In the genomic region with DNA sequence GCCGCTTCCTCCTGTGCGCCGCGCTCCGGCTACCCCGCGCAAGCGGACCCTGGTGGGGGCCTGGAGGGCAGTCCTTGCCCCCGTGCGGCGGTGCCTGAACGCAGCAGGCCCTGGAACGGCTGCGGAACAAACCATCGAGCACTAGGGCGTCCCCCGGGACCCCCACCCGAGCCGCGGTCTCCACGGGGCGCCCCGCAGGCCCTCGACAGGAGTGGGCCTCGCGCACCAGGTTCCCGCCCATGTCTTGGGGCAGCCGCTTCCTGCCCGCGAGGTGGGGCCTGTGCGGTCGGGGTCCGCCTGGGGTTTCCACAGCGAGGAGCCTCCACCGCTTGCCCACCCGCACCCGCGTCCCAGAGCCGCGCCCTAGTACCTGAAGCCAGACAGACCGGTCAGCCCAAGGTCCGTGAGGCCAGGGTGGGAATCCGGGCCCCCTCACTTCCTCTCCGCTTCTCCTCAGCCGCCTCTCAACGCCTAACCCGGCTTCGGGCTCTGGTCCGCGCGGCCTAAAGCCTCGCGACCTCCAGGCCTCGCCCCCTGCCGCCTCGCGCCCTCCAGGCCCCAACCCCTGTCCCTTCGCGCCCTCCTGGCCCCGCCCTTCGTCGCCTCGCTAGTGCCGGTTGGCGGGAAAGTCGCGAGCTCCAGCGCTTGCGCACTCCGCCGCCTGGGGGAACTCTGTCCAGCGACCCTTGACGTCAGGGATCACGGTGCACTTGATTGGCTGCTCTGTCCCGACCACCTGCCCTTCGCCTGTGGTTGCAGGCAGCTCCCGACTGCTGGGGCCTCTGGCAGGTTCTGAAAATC, we compare ENCODE assay signal across 12 cellular contexts. TPM values are rescaled to one million over a fixed set of nuclear protein-coding genes. Genes with fewer than 3 reads are reported as not detected.
DNase-seq lines count a peak whose midpoint lies in the region; ATAC-seq and TF ChIP-seq lines count a peak whose summit lies in the region.
"Had no signal": no experiment of that assay in that cellular context is flagged by ENCODE, and none has a peak within 500 bp of the region (broad histone marks: within the 10 kb centered on the region; RNA-seq: fewer than 3 reads in every experiment).

No MANE protein-coding gene starts in this region.

- DNase-seq in GM03348 (ENCODE audit: low spot score) (peak; percentile 67), WTC11 (ENCODE audit: low spot score) (peak; percentile 82), erythroblast (lab: John Stamatoyannopoulos, UW) (peak; percentile 35 to 52), osteocyte (ENCODE audit: extremely low spot score, unreplicated experiment) (peak; percentile 84), NCI-H1417 treated with DMSO at 0.1 percent for 48 hours (lab: John Stamatoyannopoulos, UW) (no peak), activated gamma-delta T cell treated with Interleukin-2 at 50 U/mL for 16 hours (no peak), NOMO-1 (lab: John Stamatoyannopoulos, UW; ENCODE audit: unreplicated experiment in 2 of 2) (no peak)
- DNase-seq: stimulated activated naive CD4-positive, alpha-beta T cell treated with Interleukin-2 at 50 U/mL for 16 hours had no signal

- H3K4me3 Mint-ChIP-seq in WTC11 = no peak overlapping the region
- no peak overlapping the region for H3K4me3 Mint-ChIP-seq in osteocyte (ENCODE audit: unreplicated experiment)
- H3K4me3 Mint-ChIP-seq: activated T-helper 1 cell treated with anti-CD3 and anti-CD28 coated beads, Interleukin-12 subunit alpha, Interleukin-12 subunit beta, Interleukin-2, Interleukin-4 antibody, amounts not matched to agents 30 ng/mL and 10 ng/mL and 1 ng/mL, durations not matched to agents 14 hours and 24 hours and 36 hours had no signal

- CTCF ChIA-PET in WTC11 (lab: Charles Lee) = interaction anchor here (0.6 to 4.2 kb wide), 9 partner anchors 11 to 89 kb away, joined by 3 to 52 read pairs (median 10); a partner anchor contains a TSS

- H3K27me3 Mint-ChIP-seq in WTC11 (ENCODE audit: low read depth) = peaks cover 84% of the 10 kb centered on the region
- H3K27me3 Mint-ChIP-seq in osteocyte (ENCODE audit: unreplicated experiment) = peaks cover 56% of the 10 kb centered on the region

- H3K27ac Mint-ChIP-seq in WTC11 = no peak overlapping the region
- no peak overlapping the region for H3K27ac Mint-ChIP-seq in osteocyte (ENCODE audit: unreplicated experiment)
- H3K27ac Mint-ChIP-seq: activated T-helper 1 cell treated with anti-CD3 and anti-CD28 coated beads, Interleukin-12 subunit alpha, Interleukin-12 subunit beta, Interleukin-2, Interleukin-4 antibody, amounts not matched to agents 30 ng/mL and 10 ng/mL and 1 ng/mL, durations not matched to agents 14 hours and 24 hours and 36 hours had no signal

- ATAC-seq in WTC11 (peak; percentile 62), GM19395 (IDR thresholded peaks at IDR 0.05; ENCODE audit: unreplicated experiment) (no peak)
- ATAC-seq: left lobe of liver had no signal

- H3K36me3 Mint-ChIP-seq in WTC11 = no peaks in the 10 kb centered on the region
- H3K36me3 Mint-ChIP-seq in osteocyte (ENCODE audit: unreplicated experiment) = no peaks in the 10 kb centered on the region

- peaks cover 12% of the 10 kb centered on the region for H3K4me1 Mint-ChIP-seq in WTC11
- no peaks in the 10 kb centered on the region for H3K4me1 Mint-ChIP-seq in osteocyte (ENCODE audit: unreplicated experiment)

- TF ChIP-seq POLR2A in erythroblast (IDR thresholded peaks at IDR 0.05; ENCODE audit: low read length) = no peak

- POLR2A ChIA-PET in WTC11 (lab: Charles Lee) = no interaction called here

- TF ChIP-seq CTCF in WTC11 (IDR thresholded peaks at IDR 0.05) (no peak), osteocyte (IDR thresholded peaks at IDR 0.05) (no peak)

- peaks cover 8% of the 10 kb centered on the region for H3K9me3 Mint-ChIP-seq in WTC11
- no peaks in the 10 kb centered on the region for H3K9me3 Mint-ChIP-seq in osteocyte (ENCODE audit: unreplicated experiment)
- H3K9me3 Mint-ChIP-seq: activated T-helper 1 cell treated with anti-CD3 and anti-CD28 coated beads, Interleukin-12 subunit alpha, Interleukin-12 subunit beta, Interleukin-2, Interleukin-4 antibody, amounts not matched to agents 30 ng/mL and 10 ng/mL and 1 ng/mL, durations not matched to agents 14 hours and 24 hours and 36 hours had no signal

TF ChIP-seq in WTC11, 78 proteins besides CTCF, POLR2A, EP300 and RAD21 (continues in another document):
- TF ChIP-seq ZNF263 (CRISPR knock-in tag; IDR thresholded peaks at IDR 0.05; ENCODE audit: low read depth) (no peak), NR2C2 (CRISPR knock-in tag; IDR thresholded peaks at IDR 0.05) (no peak), IRF2 (CRISPR knock-in tag; IDR thresholded peaks at IDR 0.05; ENCODE audit: borderline replicate concordance, low read depth) (no peak), FOXJ3 (CRISPR knock-in tag; IDR thresholded peaks at IDR 0.05; ENCODE audit: borderline replicate concordance) (no peak), ZBTB21 (CRISPR knock-in tag; IDR thresholded peaks at IDR 0.05; ENCODE audit: borderline replicate concordance) (peak; percentile 72; the same call in 1 of the 2 replicates), HMGA2 (CRISPR knock-in tag; IDR thresholded peaks at IDR 0.05) (no peak), SMAD4 (CRISPR knock-in tag; IDR thresholded peaks at IDR 0.05) (no peak), OVOL2 (CRISPR knock-in tag; IDR thresholded peaks at IDR 0.05; ENCODE audit: borderline replicate concordance) (no peak), ZNF138 (CRISPR knock-in tag; conservative IDR thresholded peaks at IDR 0.05) (no peak), TEAD4 (CRISPR knock-in tag; IDR thresholded peaks at IDR 0.05) (no peak)
- TF ChIP-seq, protein P1, sequence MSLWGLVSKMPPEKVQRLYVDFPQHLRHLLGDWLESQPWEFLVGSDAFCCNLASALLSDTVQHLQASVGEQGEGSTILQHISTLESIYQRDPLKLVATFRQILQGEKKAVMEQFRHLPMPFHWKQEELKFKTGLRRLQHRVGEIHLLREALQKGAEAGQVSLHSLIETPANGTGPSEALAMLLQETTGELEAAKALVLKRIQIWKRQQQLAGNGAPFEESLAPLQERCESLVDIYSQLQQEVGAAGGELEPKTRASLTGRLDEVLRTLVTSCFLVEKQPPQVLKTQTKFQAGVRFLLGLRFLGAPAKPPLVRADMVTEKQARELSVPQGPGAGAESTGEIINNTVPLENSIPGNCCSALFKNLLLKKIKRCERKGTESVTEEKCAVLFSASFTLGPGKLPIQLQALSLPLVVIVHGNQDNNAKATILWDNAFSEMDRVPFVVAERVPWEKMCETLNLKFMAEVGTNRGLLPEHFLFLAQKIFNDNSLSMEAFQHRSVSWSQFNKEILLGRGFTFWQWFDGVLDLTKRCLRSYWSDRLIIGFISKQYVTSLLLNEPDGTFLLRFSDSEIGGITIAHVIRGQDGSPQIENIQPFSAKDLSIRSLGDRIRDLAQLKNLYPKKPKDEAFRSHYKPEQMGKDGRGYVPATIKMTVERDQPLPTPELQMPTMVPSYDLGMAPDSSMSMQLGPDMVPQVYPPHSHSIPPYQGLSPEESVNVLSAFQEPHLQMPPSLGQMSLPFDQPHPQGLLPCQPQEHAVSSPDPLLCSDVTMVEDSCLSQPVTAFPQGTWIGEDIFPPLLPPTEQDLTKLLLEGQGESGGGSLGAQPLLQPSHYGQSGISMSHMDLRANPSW (CRISPR knock-in tag; conservative IDR thresholded peaks at IDR 0.05; ENCODE audit: low read depth) = no peak
- TF ChIP-seq, protein P2, sequence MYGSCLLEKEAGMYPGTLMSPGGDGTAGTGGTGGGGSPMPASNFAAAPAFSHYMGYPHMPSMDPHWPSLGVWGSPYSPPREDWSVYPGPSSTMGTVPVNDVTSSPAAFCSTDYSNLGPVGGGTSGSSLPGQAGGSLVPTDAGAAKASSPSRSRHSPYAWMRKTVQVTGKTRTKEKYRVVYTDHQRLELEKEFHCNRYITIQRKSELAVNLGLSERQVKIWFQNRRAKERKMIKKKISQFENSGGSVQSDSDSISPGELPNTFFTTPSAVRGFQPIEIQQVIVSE (CRISPR knock-in tag; IDR thresholded peaks at IDR 0.05; ENCODE audit: borderline replicate concordance) = no peak
- TF ChIP-seq, protein P3, sequence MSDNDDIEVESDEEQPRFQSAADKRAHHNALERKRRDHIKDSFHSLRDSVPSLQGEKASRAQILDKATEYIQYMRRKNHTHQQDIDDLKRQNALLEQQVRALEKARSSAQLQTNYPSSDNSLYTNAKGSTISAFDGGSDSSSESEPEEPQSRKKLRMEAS (CRISPR knock-in tag; IDR thresholded peaks at IDR 0.05) = peak; percentile 82
- TF ChIP-seq, protein P4, sequence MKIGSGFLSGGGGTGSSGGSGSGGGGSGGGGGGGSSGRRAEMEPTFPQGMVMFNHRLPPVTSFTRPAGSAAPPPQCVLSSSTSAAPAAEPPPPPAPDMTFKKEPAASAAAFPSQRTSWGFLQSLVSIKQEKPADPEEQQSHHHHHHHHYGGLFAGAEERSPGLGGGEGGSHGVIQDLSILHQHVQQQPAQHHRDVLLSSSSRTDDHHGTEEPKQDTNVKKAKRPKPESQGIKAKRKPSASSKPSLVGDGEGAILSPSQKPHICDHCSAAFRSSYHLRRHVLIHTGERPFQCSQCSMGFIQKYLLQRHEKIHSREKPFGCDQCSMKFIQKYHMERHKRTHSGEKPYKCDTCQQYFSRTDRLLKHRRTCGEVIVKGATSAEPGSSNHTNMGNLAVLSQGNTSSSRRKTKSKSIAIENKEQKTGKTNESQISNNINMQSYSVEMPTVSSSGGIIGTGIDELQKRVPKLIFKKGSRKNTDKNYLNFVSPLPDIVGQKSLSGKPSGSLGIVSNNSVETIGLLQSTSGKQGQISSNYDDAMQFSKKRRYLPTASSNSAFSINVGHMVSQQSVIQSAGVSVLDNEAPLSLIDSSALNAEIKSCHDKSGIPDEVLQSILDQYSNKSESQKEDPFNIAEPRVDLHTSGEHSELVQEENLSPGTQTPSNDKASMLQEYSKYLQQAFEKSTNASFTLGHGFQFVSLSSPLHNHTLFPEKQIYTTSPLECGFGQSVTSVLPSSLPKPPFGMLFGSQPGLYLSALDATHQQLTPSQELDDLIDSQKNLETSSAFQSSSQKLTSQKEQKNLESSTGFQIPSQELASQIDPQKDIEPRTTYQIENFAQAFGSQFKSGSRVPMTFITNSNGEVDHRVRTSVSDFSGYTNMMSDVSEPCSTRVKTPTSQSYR (CRISPR knock-in tag; IDR thresholded peaks at IDR 0.05) = no peak

RNA-seq across cellular contexts. Expression of a gene that starts 7.0 kb away (rescaled TPM):
- total RNA-seq in WTC11 (2021) (0.27 to 0.55 TPM in 2 of 3 replicates, not detected in the other), osteocyte (not detected in 2 replicates)
- total RNA-seq: activated T-helper 1 cell treated with anti-CD3 and anti-CD28 coated beads, Interleukin-12 subunit alpha, Interleukin-12 subunit beta, Interleukin-2, Interleukin-4 antibody, amounts not matched to agents 30 ng/mL and 10 ng/mL and 1 ng/mL, durations not matched to agents 14 hours and 24 hours and 36 hours; HT-29; left lobe of liver had no signal

RNA-seq across cellular contexts. Expression of a gene that starts 12.6 kb away (rescaled TPM):
- not detected in 3 replicates for total RNA-seq in WTC11 (2021)
- not detected in 2 replicates for total RNA-seq in osteocyte
- total RNA-seq: activated T-helper 1 cell treated with anti-CD3 and anti-CD28 coated beads, Interleukin-12 subunit alpha, Interleukin-12 subunit beta, Interleukin-2, Interleukin-4 antibody, amounts not matched to agents 30 ng/mL and 10 ng/mL and 1 ng/mL, durations not matched to agents 14 hours and 24 hours and 36 hours; HT-29; left lobe of liver had no signal

RNA-seq across cellular contexts. Expression of a gene that starts 35.8 kb away (rescaled TPM):
- total RNA-seq in WTC11 (2021) (0.87 TPM in 1 of 3 replicates, not detected in the others), osteocyte (1.1 TPM in 1 of 2 replicates, not detected in the other)
- total RNA-seq: activated T-helper 1 cell treated with anti-CD3 and anti-CD28 coated beads, Interleukin-12 subunit alpha, Interleukin-12 subunit beta, Interleukin-2, Interleukin-4 antibody, amounts not matched to agents 30 ng/mL and 10 ng/mL and 1 ng/mL, durations not matched to agents 14 hours and 24 hours and 36 hours; HT-29; left lobe of liver had no signal

RNA-seq across cellular contexts. Expression of a gene that starts 52.6 kb away (rescaled TPM):
- total RNA-seq in WTC11 (2021) (41.3 to 43.7 TPM (median 43.5 TPM) in 3 replicates), osteocyte (43.9 and 47.5 TPM in 2 replicates)

RNA-seq across cellular contexts. Expression of a gene that starts 57.8 kb away (rescaled TPM):
- total RNA-seq in WTC11 (2021) (25.0 to 30.7 TPM (median 26.3 TPM) in 3 replicates), osteocyte (89.5 and 93.2 TPM in 2 replicates)

Comparison
In these comparisons a context has a peak if more than half of its experiments do, and no peak if none do; other contexts are left out.
1. DNase-seq: peak in GM03348 (single experiment), WTC11 (single experiment), erythroblast (2 of 2) and osteocyte (single experiment); none in NCI-H1417 treated with DMSO at 0.1 percent for 48 hours (single experiment), activated gamma-delta T cell treated with Interleukin-2 at 50 U/mL for 16 hours (single experiment) and NOMO-1 (0 of 2).